8 cellular contexts compared by ENCODE assay signal in genomic region chr7:39623312-39624201, GRCh38. TPM values are rescaled to one million over a fixed set of nuclear protein-coding genes. Genes with fewer than 3 reads are reported as not detected.
DNase-seq lines count a peak whose midpoint lies in the region; ATAC-seq and TF ChIP-seq lines count a peak whose summit lies in the region.

Gene RALA (plus strand): TSS chr7:39623572. CDS start chr7:39686668, 63,096 bp downstream.

- no peaks in the 10 kb centered on the region for H3K27me3 Mint-ChIP-seq in natural killer cell treated with Interleukin-12 subunit alpha and Interleukin-12 subunit beta and Interleukin-15 and Interleukin-18, amount 100 ng/mL, for 72 hours

- peak within 1 kb of the TSS; percentile 99 for H3K4me3 ChIP-seq in fibroblast of pulmonary artery (replicated peaks; ENCODE audit: low read depth, low read length)

- no peak for TF ChIP-seq CTCF in fibroblast of pulmonary artery (IDR thresholded peaks at IDR 0.05; ENCODE audit: low read length, missing control alignments)

- H3K9me3 Mint-ChIP-seq in natural killer cell treated with Interleukin-12 subunit alpha and Interleukin-12 subunit beta and Interleukin-15 and Interleukin-18, amount 100 ng/mL, for 72 hours: no peaks in the 10 kb centered on the region

- peaks cover 38 to 41% of the 10 kb centered on the region in 2 donors for H3K4me1 Mint-ChIP-seq in natural killer cell treated with Interleukin-12 subunit alpha and Interleukin-12 subunit beta and Interleukin-15 and Interleukin-18, amount 100 ng/mL, for 72 hours (ENCODE audit: low read depth in 2 of 2)

- H3K36me3 Mint-ChIP-seq in natural killer cell treated with Interleukin-12 subunit alpha and Interleukin-12 subunit beta and Interleukin-15 and Interleukin-18, amount 100 ng/mL, for 72 hours: no peaks in the 10 kb centered on the region

- peak; percentile 99 for ATAC-seq in natural killer cell treated with Interleukin-12 subunit alpha and Interleukin-12 subunit beta and Interleukin-15 and Interleukin-18, amount 100 ng/mL, for 72 hours

- DNase-seq in ELF-1 (ENCODE audit: low read depth, low spot score) (peak; percentile 94), H4 (ENCODE audit: low spot score) (peak; percentile 97), LoVo (ENCODE audit: low spot score) (peak; percentile 96), SHP77 (lab: John Stamatoyannopoulos, UW) (peak; percentile 82 to 94), fibroblast of pulmonary artery (ENCODE audit: low read depth) (peak; percentile 97)
- peak; percentile 85 for DNase-seq in activated effector memory CD4-positive, alpha-beta T cell treated with Interleukin-2 at 50 U/mL for 16 hours
- DNase-seq in natural killer cell treated with Interleukin-12 subunit alpha and Interleukin-12 subunit beta and Interleukin-15 and Interleukin-18, amount 100 ng/mL, for 72 hours (ENCODE audit: low spot score): peak; percentile 96
- peak; percentile 90 for DNase-seq in stimulated activated naive CD4-positive, alpha-beta T cell treated with Interleukin-2 at 50 U/mL for 16 hours (lab: John Stamatoyannopoulos, UW)

- peak within 1 kb of the TSS; percentile 74 to 97 for H3K27ac Mint-ChIP-seq in natural killer cell treated with Interleukin-12 subunit alpha and Interleukin-12 subunit beta and Interleukin-15 and Interleukin-18, amount 100 ng/mL, for 72 hours

- peak within 1 kb of the TSS; percentile 91 for H3K4me3 Mint-ChIP-seq in natural killer cell treated with Interleukin-12 subunit alpha and Interleukin-12 subunit beta and Interleukin-15 and Interleukin-18, amount 100 ng/mL, for 72 hours

RNA-seq across cellular contexts. Expression of gene RALA, which starts in this region (rescaled TPM):
- total RNA-seq in H4 (2014; rRNA removed; shearing (Covaris generic)): 15.4 and 19.6 TPM in 2 replicates
- total RNA-seq in natural killer cell treated with Interleukin-12 subunit alpha and Interleukin-12 subunit beta and Interleukin-15 and Interleukin-18, amount 100 ng/mL, for 72 hours: 10 to 100 TPM; 22.0 to 28.6 TPM

Comparison
In these comparisons a context has a peak if more than half of its experiments do, and no peak if none do; other contexts are left out.
1. Peak in every context shown above with its lines: DNase-seq, ATAC-seq and H3K4me3 ChIP-seq.